In the genomic region with DNA sequence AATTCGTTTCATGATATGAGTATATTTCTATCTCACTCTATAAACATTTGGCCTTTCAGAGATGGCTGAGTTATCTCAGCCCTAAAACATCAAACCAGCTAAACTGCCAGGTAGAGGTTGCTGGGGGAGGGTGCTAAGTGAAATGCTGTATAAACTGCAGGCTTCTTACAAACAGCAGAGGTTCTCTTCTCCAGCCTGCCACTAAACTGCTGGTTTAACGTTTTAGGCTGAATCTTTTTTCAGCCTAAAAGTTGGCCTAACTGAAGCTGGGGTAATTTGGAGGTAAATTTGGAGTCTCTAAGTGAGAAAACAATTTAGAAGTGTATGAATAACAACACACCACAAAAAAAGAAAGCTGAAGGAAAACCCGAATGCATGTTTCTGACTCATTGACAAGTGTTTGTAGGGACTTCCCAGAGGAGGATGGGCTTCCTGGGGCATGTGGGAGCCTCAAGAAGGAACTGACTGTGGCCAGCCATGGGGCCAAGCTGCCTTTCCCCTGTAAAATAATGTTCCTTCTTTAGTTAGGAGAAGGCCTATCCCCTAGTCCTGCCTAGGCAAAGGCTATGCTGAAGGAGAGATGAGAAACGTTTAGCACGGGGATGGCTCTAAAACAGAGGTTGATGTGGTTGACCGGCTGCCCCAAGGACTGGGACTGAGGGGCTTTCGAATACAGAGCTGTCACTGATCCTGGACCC, we compare ENCODE assay signal across 8 cellular contexts. TPM values are rescaled to one million over a fixed set of nuclear protein-coding genes. Genes with fewer than 3 reads are reported as not detected.
DNase-seq lines count a peak whose midpoint lies in the region; ATAC-seq, FAIRE-seq and TF ChIP-seq lines count a peak whose summit lies in the region.

No MANE protein-coding gene starts in this region.

- H3K27me3 ChIP-seq in GM23338 (ENCODE audit: insufficient read depth) (no peaks in the 10 kb centered on the region), GM12878 (replicated peaks in 1 of 2; ENCODE audit: control insufficient read depth in 2 of 2, insufficient read depth in 2 of 2, low read length in 1 of 2) (no peaks in the 10 kb centered on the region), spleen (replicated peaks in 1 of 7) (no peaks in the 10 kb centered on the region)

- TF ChIP-seq POLR2A in GM12878 (IDR thresholded peaks at IDR 0.05; ENCODE audit: low read depth, low read length) (0 out of 2 replicates have a peak, but pooled peaks have one; percentile 18), spleen (IDR thresholded peaks at IDR 0.05) (no peak)

- H3K9me3 ChIP-seq in GM12878 (replicated peaks; ENCODE audit: control insufficient read depth, insufficient read depth, low read length) (no peaks in the 10 kb centered on the region), spleen (no peaks in the 10 kb centered on the region)

- H3K79me2 ChIP-seq in GM23338 (replicated peaks; ENCODE audit: insufficient read depth) (no peaks in the 10 kb centered on the region), GM12878 (ENCODE audit: control insufficient read depth, insufficient read depth, low read length) (no peaks in the 10 kb centered on the region)

- H3K9me3 Mint-ChIP-seq in GM23338, result no peaks in the 10 kb centered on the region; the same call in 2 of the 3 replicates

- peak; percentile 30 for DNase-seq in GM04503 (ENCODE audit: low read depth)
- no peak for DNase-seq in GM23338 (ENCODE audit: low spot score)
- DNase-seq in OCI-M1 (lab: John Stamatoyannopoulos, UW), result peak; percentile 11
- DNase-seq in GM12878 (ENCODE audit: low read depth, low spot score), result peak; percentile 66
- peak; percentile 13 for DNase-seq in stimulated activated CD4-positive, alpha-beta T cell treated with anti-CD3 and anti-CD28 coated beads, Interleukin-2, amount 100 ng/mL, for 4 hours (ENCODE audit: low read depth)
- no peak for DNase-seq in spleen
- no peak for DNase-seq in NCI-H128 (lab: John Stamatoyannopoulos, UW; ENCODE audit: unreplicated experiment)
- DNase-seq in NCI-H69 (lab: John Stamatoyannopoulos, UW), result no peak

- TF ChIP-seq RAD21 in GM12878 (IDR thresholded peaks at IDR 0.05; ENCODE audit: insufficient read depth, low read depth, low read length), result no peak

- peak; percentile 63 to 70; a peak in 3 of 4 replicates for TF ChIP-seq EP300 in GM12878 (IDR thresholded peaks at IDR 0.05; ENCODE audit: borderline replicate concordance in 1 of 2, control insufficient read depth in 1 of 2, low read depth in 2 of 2, low read length in 2 of 2)

- H4K20me1 ChIP-seq in GM23338 (replicated peaks; ENCODE audit: insufficient read depth) (no peaks in the 10 kb centered on the region), GM12878 (ENCODE audit: control insufficient read depth, insufficient read depth) (no peaks in the 10 kb centered on the region)

- no peak for FAIRE-seq in GM12878 (lab: Jason Lieb, UNC)

- WGBS in GM12878 (ENCODE audit: insufficient coverage, insufficient replicate concordance, low lambda C conversion rate, missing lambda C conversion rate), result 24% methylated on average over 7 of the region's 7 CpGs
- WGBS in spleen, 5 donors, result 59 to 66% (median 62%) methylated on average over 7 of the region's 7 CpGs

- no peak overlapping the region; the same call in 1 of the 2 replicates for H3K27ac Mint-ChIP-seq in GM23338

- H3K4me3 ChIP-seq in GM23338, result no peak overlapping the region
- H3K4me3 ChIP-seq in GM12878, result no peak overlapping the region
- no peak overlapping the region for H3K4me3 ChIP-seq in spleen

- no peak overlapping the region for H3K27ac ChIP-seq in GM23338 (ENCODE audit: low read depth)
- H3K27ac ChIP-seq in GM12878 (ENCODE audit: control insufficient read depth, insufficient read depth), result peak overlapping the region; percentile 86
- H3K27ac ChIP-seq in spleen, result peak overlapping the region in 4 of 8 donors; percentile 28 to 54 (median 30)

- H3K9ac ChIP-seq in GM12878 (ENCODE audit: control insufficient read depth, insufficient read depth, low read length), result peak overlapping the region; percentile 60

- SMC1A ChIA-PET in GM12878 (lab: Charles Lee; ENCODE audit: uncharacterized antibody, unreplicated experiment), result interaction anchor here (0.5 to 6.1 kb wide), 15 partner anchors 9 to 359 kb away, joined by 3 to 82 read pairs (median 4); no protein-coding TSS in a partner anchor

- H3K4me1 ChIP-seq in GM23338 (ENCODE audit: insufficient read depth) (peaks cover 8% of the 10 kb centered on the region; the same call in 1 of the 2 replicates), GM12878 (ENCODE audit: control insufficient read depth, insufficient read depth, low read length) (peaks cover 46% of the 10 kb centered on the region), spleen (peaks cover 9 to 53% (median 33%) of the 10 kb centered on the region in 6 donors)

- in situ Hi-C loops in GM12878 (cut with MboI), result no loop called here

- H3K36me3 ChIP-seq in GM23338 (ENCODE audit: insufficient read depth), result no peaks in the 10 kb centered on the region
- no peaks in the 10 kb centered on the region for H3K36me3 ChIP-seq in GM12878 (ENCODE audit: control insufficient read depth in 2 of 2, insufficient read depth in 2 of 2, low read length in 1 of 2)
- no peaks in the 10 kb centered on the region for H3K36me3 ChIP-seq in spleen

- peaks cover 9% of the 10 kb centered on the region for H3K4me1 Mint-ChIP-seq in GM23338

- no peaks in the 10 kb centered on the region for H3K36me3 Mint-ChIP-seq in GM23338 (ENCODE audit: low read depth)

- POLR2A ChIA-PET in GM12878 (lab: Charles Lee), result interaction anchor here (1.1 to 2.0 kb wide), 6 partner anchors 8 to 317 kb away, joined by 3 to 5 read pairs (median 4); a partner anchor contains a TSS

- peaks cover 3% of the 10 kb centered on the region; the same call in 1 of the 2 replicates for H3K9me2 ChIP-seq in GM23338 (ENCODE audit: insufficient read depth)

- RAD21 ChIA-PET in GM12878 (lab: Charles Lee; ENCODE audit: unreplicated experiment), result interaction anchor here (1.1 to 2.8 kb wide), 7 partner anchors 10 to 316 kb away, joined by 4 to 23 read pairs (median 9); a partner anchor contains a TSS

- H3K27me3 Mint-ChIP-seq in GM23338 (ENCODE audit: insufficient read depth, low read depth, poor library complexity), result peaks cover 2% of the 10 kb centered on the region

- intact Hi-C loops in GM12878 (cut with micrococcal nuclease; ENCODE audit: unreplicated experiment), result loop anchor here (10.0 kb wide), 1 partner anchor 459 kb away; no protein-coding TSS in a partner anchor
- intact Hi-C loops in spleen (cut with DNase I; ENCODE audit: low total_unique reads), result no loop called here

- no peak overlapping the region for H3K4me3 Mint-ChIP-seq in GM23338

- H2AFZ ChIP-seq in GM23338 (peak overlapping the region; percentile 88), GM12878 (ENCODE audit: control insufficient read depth, low read depth, low read length) (peak overlapping the region; percentile 88)

- ATAC-seq in GM23338, result peak; percentile 24; the same call in 2 of the 3 replicates
- ATAC-seq in GM12878, result peak; percentile 80

- BruUV-seq in GM12878 (replicated peaks; lab: Mats Ljungman, UMichigan), result no TSS peak

- H3F3A ChIP-seq in GM23338 (replicated peaks; ENCODE audit: low read depth), result no peaks in the 10 kb centered on the region

- CTCF ChIA-PET in GM12878 (lab: Yijun Ruan, JAX), result interaction anchor here (1.2 to 7.8 kb wide), 9 partner anchors 11 to 313 kb away, joined by 3 to 92 read pairs (median 5); no protein-coding TSS in a partner anchor

- TF ChIP-seq CTCF in GM23338 (conservative IDR thresholded peaks at IDR 0.05; ENCODE audit: low read depth in 2 of 2), result no peak
- TF ChIP-seq CTCF in GM12878 (IDR thresholded peaks at IDR 0.05 in 2 of 3, conservative IDR thresholded peaks at IDR 0.05 in 1 of 3; ENCODE audit: control insufficient read depth in 2 of 3, extremely low read depth in 1 of 3, insufficient read depth in 1 of 3, low read depth in 3 of 3, low read length in 3 of 3), result no peak
- no peak for TF ChIP-seq CTCF in spleen (IDR thresholded peaks at IDR 0.05 in 8 of 11, conservative IDR thresholded peaks at IDR 0.05 in 3 of 11)

- H3K4me2 ChIP-seq in GM23338 (peak overlapping the region; percentile 57; the same call in 1 of the 2 replicates), GM12878 (ENCODE audit: control insufficient read depth, insufficient read depth) (peak overlapping the region; percentile 79)

TF ChIP-seq in GM23338, 12 proteins besides CTCF, POLR2A, EP300 and RAD21 (continues in another document):
- TF ChIP-seq ZNF331 (CRISPR knock-in tag; IDR thresholded peaks at IDR 0.05; ENCODE audit: low read depth), result no peak

TF ChIP-seq in GM12878, 131 proteins besides CTCF, POLR2A, EP300 and RAD21 (continues in another document):
- TF ChIP-seq SMAD1 (IDR thresholded peaks at IDR 0.05; ENCODE audit: low read depth, partially characterized antibody) (no peak), NRF1 (conservative IDR thresholded peaks at IDR 0.05; ENCODE audit: low read depth, low read length) (no peak)

RNA-seq across cellular contexts. Expression of a gene that starts 44.3 kb away (rescaled TPM):
- not detected in 2 replicates for total RNA-seq in GM23338 (2014; rRNA removed; shearing (Covaris generic))
- polyA plus RNA-seq in GM23338 (2016; fragmentation: Nextera tagmentation; extraction: Ambion mirVana) (not detected in 2 replicates), GM12878 (2011; rRNA removed) (0.27 and 0.39 TPM in 2 replicates), GM12878 (2014; fragmentation: Illumina TruSeq; extraction: Trizol) (0.15 TPM in 1 of 2 replicates, not detected in the other), GM12878 (2014; fragmentation: Nextera tagmentation; extraction: Ambion mirVana) (under 1 TPM; 0.06 to 0.07 TPM), GM12878 (2014; rRNA removed) (0.03 TPM in 2 replicates), GM12878 (2016; fragmentation: Nextera tagmentation; extraction: Ambion mirVana) (not detected), spleen (under 1 TPM; 0.06 to 0.38 (median 0.22) TPM)
- total RNA-seq in GM12878 (2013; cell fraction: nucleolus; rRNA removed), result 0.25 and 0.29 TPM in 2 replicates
- total RNA-seq in GM12878 (2014; rRNA removed) (0.05 and 0.06 TPM in 2 replicates), GM12878 (2014; rRNA removed; fragmentation: Illumina TruSeq; extraction: Trizol) (0.04 and 0.05 TPM in 2 replicates), GM12878 (2021) (0.11 and 0.13 TPM in 2 replicates), spleen (1 to 10 TPM in 2 of 7 donors, under 1 TPM in 4, not detected in 1; 0.44 to 1.2 (median 0.62) TPM)
- 0.13 TPM for polyA plus RNA-seq in GM12878 (2011; ENCODE audit: low read depth)
- polyA plus RNA-seq in GM12878 (2011; cell fraction: cytosol; rRNA removed), result 0.10 and 0.13 TPM in 2 replicates
- 0.12 and 0.21 TPM in 2 replicates for polyA plus RNA-seq in GM12878 (2011; cell fraction: nucleus; rRNA removed)
- polyA plus RNA-seq in GM12878 (2012), result 0.15 and 0.17 TPM in 2 replicates
- 0.10 and 0.15 TPM in 2 replicates for polyA minus RNA-seq in GM12878 (2011; rRNA and poly(A)+ RNA removed)
- polyA minus RNA-seq in GM12878 (2011; cell fraction: cytosol; rRNA and poly(A)+ RNA removed), result not detected in 2 replicates
- polyA minus RNA-seq in GM12878 (2011; cell fraction: nucleus; rRNA and poly(A)+ RNA removed), result 0.24 TPM in 1 of 2 replicates, not detected in the other

Comparison
In these comparisons a context has a peak if more than half of its experiments do, and no peak if none do; other contexts are left out.
1. DNase-seq: peak in GM04503 (single experiment), OCI-M1 (single experiment), GM12878 (single experiment) and stimulated activated CD4-positive, alpha-beta T cell treated with anti-CD3 and anti-CD28 coated beads, Interleukin-2, amount 100 ng/mL, for 4 hours (single experiment); none in GM23338 (single experiment), spleen (single experiment), NCI-H128 (single experiment) and NCI-H69 (single experiment).